Comparison of ENCODE assay signal across 1 cellular context in genomic region chr10:63521389-63522128, GRCh38.
TF ChIP-seq lines count a peak whose summit lies in the region.

A gene with protein sequence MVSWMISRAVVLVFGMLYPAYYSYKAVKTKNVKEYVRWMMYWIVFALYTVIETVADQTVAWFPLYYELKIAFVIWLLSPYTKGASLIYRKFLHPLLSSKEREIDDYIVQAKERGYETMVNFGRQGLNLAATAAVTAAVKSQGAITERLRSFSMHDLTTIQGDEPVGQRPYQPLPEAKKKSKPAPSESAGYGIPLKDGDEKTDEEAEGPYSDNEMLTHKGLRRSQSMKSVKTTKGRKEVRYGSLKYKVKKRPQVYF (plus strand): TSS chr10:63521401. CDS start chr10:63521546, 145 bp downstream.

TF ChIP-seq in HCT116, 20 proteins besides CTCF, POLR2A, EP300 and RAD21 (continued from another document):
- no peak for TF ChIP-seq REST (IDR thresholded peaks at IDR 0.05; ENCODE audit: low read depth)
- TF ChIP-seq POLR2AphosphoS5 (IDR thresholded peaks at IDR 0.05; ENCODE audit: low read depth, low read length) = peak; percentile 60
- no peak for TF ChIP-seq SIN3A (IDR thresholded peaks at IDR 0.05; ENCODE audit: low read depth)
- TF ChIP-seq SP1 (IDR thresholded peaks at IDR 0.05; ENCODE audit: low read depth) = no peak
TF ChIP-seq in HCT116: peak in this region for 4.
